ENCODE assay signal across 7 cellular contexts in the genomic region with DNA sequence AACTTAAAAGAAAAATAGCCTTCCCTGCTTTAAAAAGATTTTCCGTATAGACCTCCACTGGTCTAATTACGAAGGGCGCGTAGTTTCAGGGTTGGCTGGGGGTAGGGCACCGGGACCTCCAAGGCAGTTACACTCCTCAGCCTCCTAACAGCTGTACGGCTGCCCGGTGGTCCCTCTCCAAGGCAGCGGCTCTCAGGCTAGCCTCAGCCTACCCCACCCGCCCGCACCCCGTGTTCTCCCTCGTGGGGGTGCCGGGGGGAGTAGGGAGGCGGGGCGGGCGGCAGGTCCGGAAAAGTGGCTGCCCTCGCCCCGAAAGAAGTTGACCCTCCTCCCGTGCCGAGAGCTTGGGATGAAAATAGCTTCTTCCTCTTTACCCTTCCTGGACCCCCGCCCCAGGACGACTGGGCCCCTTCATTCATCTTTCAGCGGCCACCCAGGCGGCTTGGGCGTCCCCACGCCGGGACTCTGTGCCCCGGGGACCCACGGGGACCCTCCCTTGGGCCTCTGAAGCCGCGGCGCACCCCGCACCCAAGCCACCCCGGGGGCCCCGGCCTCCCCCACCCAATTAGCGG. TPM values are rescaled to one million over a fixed set of nuclear protein-coding genes. Genes with fewer than 3 reads are reported as not detected.
DNase-seq lines count a peak whose midpoint lies in the region; ATAC-seq and TF ChIP-seq lines count a peak whose summit lies in the region.

No MANE protein-coding gene starts in this region.

- H3K4me1 Mint-ChIP-seq in endothelial cell (ENCODE audit: unreplicated experiment) (peaks cover 37% of the 10 kb centered on the region), type B pancreatic cell (ENCODE audit: unreplicated experiment) (peaks cover 29% of the 10 kb centered on the region)

- H3K9me3 ChIP-seq in WERI-Rb-1 (ENCODE audit: severe bottlenecking) (no peaks in the 10 kb centered on the region), mucosa of stomach (ENCODE audit: control insufficient read depth, low read length) (no peaks in the 10 kb centered on the region)

- TF ChIP-seq CTCF in GM12875 (IDR thresholded peaks at IDR 0.05; ENCODE audit: borderline replicate concordance, insufficient read depth, low read depth, low read length), result no peak
- no peak for TF ChIP-seq CTCF in WERI-Rb-1 (IDR thresholded peaks at IDR 0.05; ENCODE audit: low read depth, low read length)
- no peak for TF ChIP-seq CTCF in endothelial cell (IDR thresholded peaks at IDR 0.05; ENCODE audit: unreplicated experiment)
- no peak for TF ChIP-seq CTCF in type B pancreatic cell (conservative IDR thresholded peaks at IDR 0.05)

- H3K27me3 ChIP-seq in WERI-Rb-1 (ENCODE audit: insufficient read depth, low read depth, severe bottlenecking), result no peaks in the 10 kb centered on the region
- no peaks in the 10 kb centered on the region for H3K27me3 ChIP-seq in mucosa of stomach (ENCODE audit: control insufficient read depth, insufficient read depth, low read length)

- no peak for ATAC-seq in GM19452 (IDR thresholded peaks at IDR 0.05; ENCODE audit: unreplicated experiment)

- H3K27ac Mint-ChIP-seq in endothelial cell (ENCODE audit: unreplicated experiment) (peak overlapping the region; percentile 85), type B pancreatic cell (peak overlapping the region; percentile 96)

- peak overlapping the region; percentile 85 for H3K4me3 Mint-ChIP-seq in endothelial cell (ENCODE audit: unreplicated experiment)
- H3K4me3 Mint-ChIP-seq in type B pancreatic cell, result peak overlapping the region; percentile 88

- H3K4me3 ChIP-seq in GM12875 (ENCODE audit: low read depth, low read length), result peak overlapping the region; percentile 83
- H3K4me3 ChIP-seq in WERI-Rb-1 (ENCODE audit: low read depth, low read length), result peak overlapping the region; percentile 85
- H3K4me3 ChIP-seq in mucosa of stomach (ENCODE audit: low read length), result peak overlapping the region; percentile 27

- H3K9me3 Mint-ChIP-seq in endothelial cell (ENCODE audit: unreplicated experiment) (no peaks in the 10 kb centered on the region), type B pancreatic cell (no peaks in the 10 kb centered on the region)

- DNase-seq in KG1 (lab: John Stamatoyannopoulos, UW) (peak; percentile 73), WERI-Rb-1 (peak; percentile 18), endothelial cell (ENCODE audit: low spot score) (peak; percentile 43), type B pancreatic cell (ENCODE audit: extremely low spot score, unreplicated experiment) (peak; percentile 75)

- H3K9ac ChIP-seq in mucosa of stomach (ENCODE audit: low read length), result peak overlapping the region; percentile 90

- peaks cover 4% of the 10 kb centered on the region for H3K36me3 Mint-ChIP-seq in endothelial cell (ENCODE audit: low read depth, unreplicated experiment)
- H3K36me3 Mint-ChIP-seq in type B pancreatic cell, result no peaks in the 10 kb centered on the region

- H3K4me1 ChIP-seq in mucosa of stomach (ENCODE audit: control insufficient read depth, insufficient read depth, low read length), result peaks cover 9% of the 10 kb centered on the region

- H3K36me3 ChIP-seq in WERI-Rb-1, result peaks cover 2% of the 10 kb centered on the region
- H3K36me3 ChIP-seq in mucosa of stomach (ENCODE audit: control insufficient read depth, insufficient read depth, low read length), result no peaks in the 10 kb centered on the region

- H3K27me3 Mint-ChIP-seq in endothelial cell (ENCODE audit: unreplicated experiment) (peaks cover 15% of the 10 kb centered on the region), type B pancreatic cell (no peaks in the 10 kb centered on the region)

- peak overlapping the region; percentile 100 for H3K27ac ChIP-seq in WERI-Rb-1

RNA-seq across cellular contexts. Expression of a gene that starts 1.0 kb away (rescaled TPM):
- total RNA-seq in endothelial cell (ENCODE audit: unreplicated experiment), result 51.6 TPM
- total RNA-seq in type B pancreatic cell (ENCODE audit: low replicate concordance), result 35.3 and 37.5 TPM in 2 replicates

Comparison
In these comparisons a context has a peak if more than half of its experiments do, and no peak if none do; other contexts are left out.
1. H3K4me3 ChIP-seq: peak in every context shown above with its lines; median percentile 85 in WERI-Rb-1; 83 in GM12875; 27 in mucosa of stomach.
2. DNase-seq: peak in every context shown above with its lines; median percentile 75 in type B pancreatic cell; 73 in KG1; 43 in endothelial cell; 18 in WERI-Rb-1.